In genomic region chr7:142626420-142627035, GRCh38 we compare ENCODE assay signal across 8 cellular contexts.
DNase-seq lines count a peak whose midpoint lies in the region; ATAC-seq and TF ChIP-seq lines count a peak whose summit lies in the region.

No MANE protein-coding gene starts in this region.

- peak; percentile 60 for ATAC-seq in GM19328 (IDR thresholded peaks at IDR 0.05; ENCODE audit: unreplicated experiment)
- ATAC-seq in HG03521 (IDR thresholded peaks at IDR 0.05; ENCODE audit: unreplicated experiment): peak; percentile 67
- no peak for ATAC-seq in HG03045 (IDR thresholded peaks at IDR 0.05; ENCODE audit: unreplicated experiment)

- DNase-seq in COLO668 (lab: John Stamatoyannopoulos, UW; ENCODE audit: unreplicated experiment): peak; percentile 30
- peak; percentile 19 to 61 (median 49) for DNase-seq in T-helper 2 cell
- peak in 1 of 2 donors; percentile 67 for DNase-seq in ascending aorta (ENCODE audit: low spot score in 2 of 2)
- DNase-seq in kidney epithelial cell (ENCODE audit: low read depth): no peak
- DNase-seq in stimulated activated CD8-positive, alpha-beta memory T cell treated with anti-CD3 and anti-CD28 coated beads, Interleukin-12 subunit alpha, Interleukin-12 subunit beta, amount 100 ng/mL, for 24 hours (ENCODE audit: extremely low read depth): peak; percentile 22

- intact Hi-C loops in ascending aorta (cut with DNase I): loop anchor here (5.0 kb wide), 1 partner anchor 686 kb away; no protein-coding TSS in a partner anchor

- H3K27ac ChIP-seq in ascending aorta: no peak overlapping the region

- no peaks in the 10 kb centered on the region for H3K4me1 ChIP-seq in ascending aorta

- no peaks in the 10 kb centered on the region for H3K27me3 ChIP-seq in ascending aorta
- H3K27me3 ChIP-seq in kidney epithelial cell (ENCODE audit: control insufficient read depth, insufficient read depth, low read length): no peaks in the 10 kb centered on the region

- H3K9me3 ChIP-seq in ascending aorta: no peaks in the 10 kb centered on the region

- TF ChIP-seq CTCF in ascending aorta (IDR thresholded peaks at IDR 0.05): peak in 2 of 3 experiments; percentile 28 to 49
- peak; percentile 59 for TF ChIP-seq CTCF in kidney epithelial cell (IDR thresholded peaks at IDR 0.05; ENCODE audit: insufficient read depth, low read length, poor library complexity, severe bottlenecking)

- H3K4me3 ChIP-seq in ascending aorta (no peak overlapping the region), kidney epithelial cell (ENCODE audit: low read depth, low read length) (no peak overlapping the region)

- H3K36me3 ChIP-seq in ascending aorta (no peaks in the 10 kb centered on the region), kidney epithelial cell (ENCODE audit: control insufficient read depth, insufficient read depth, low read length) (no peaks in the 10 kb centered on the region)
